8 cellular contexts compared by ENCODE assay signal in the genomic region with DNA sequence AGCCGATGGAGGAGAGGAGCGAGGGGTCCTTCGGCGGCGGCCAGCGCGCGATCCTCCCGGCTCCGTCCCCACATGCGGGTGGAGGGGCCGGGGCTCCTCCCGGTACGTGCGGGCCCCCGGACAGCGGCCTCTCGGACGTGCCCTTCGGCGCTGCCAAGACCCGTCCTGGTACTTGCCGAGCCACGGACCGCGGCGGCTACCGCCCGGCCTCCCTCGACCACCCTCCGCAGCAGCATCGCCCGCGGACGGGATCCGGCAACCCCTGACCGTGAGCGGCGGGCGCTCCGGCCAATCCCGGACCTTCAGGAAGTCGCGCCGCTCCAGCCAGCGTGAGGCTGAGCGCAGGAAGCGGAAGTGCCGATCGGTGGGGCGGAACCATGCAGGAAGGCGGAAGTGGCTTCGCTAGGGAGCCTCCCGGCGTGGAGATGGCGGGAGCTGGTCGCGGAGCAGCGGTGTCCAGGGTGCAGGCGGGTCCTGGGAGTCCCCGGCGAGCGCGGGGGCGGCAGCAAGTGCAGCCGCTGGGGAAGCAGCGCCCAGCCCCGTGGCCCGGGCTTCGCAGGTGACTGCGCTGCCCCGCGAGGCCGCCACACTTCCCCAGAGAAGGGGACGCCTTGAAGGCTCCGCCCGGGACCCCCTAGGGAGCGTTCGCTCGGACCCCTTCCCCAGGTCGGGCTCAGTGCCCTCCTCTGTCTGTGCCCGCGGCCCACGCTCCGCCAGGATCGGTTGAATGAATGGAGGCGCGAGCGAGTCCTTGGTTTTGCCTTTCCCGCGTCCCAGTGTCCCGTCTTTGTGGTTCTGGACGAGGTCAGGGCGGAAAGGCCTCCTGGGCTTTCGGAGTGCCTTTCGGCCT. TPM values are rescaled to one million over a fixed set of nuclear protein-coding genes. Genes with fewer than 3 reads are reported as not detected.
DNase-seq lines count a peak whose midpoint lies in the region; ATAC-seq and TF ChIP-seq lines count a peak whose summit lies in the region.

A gene with protein sequence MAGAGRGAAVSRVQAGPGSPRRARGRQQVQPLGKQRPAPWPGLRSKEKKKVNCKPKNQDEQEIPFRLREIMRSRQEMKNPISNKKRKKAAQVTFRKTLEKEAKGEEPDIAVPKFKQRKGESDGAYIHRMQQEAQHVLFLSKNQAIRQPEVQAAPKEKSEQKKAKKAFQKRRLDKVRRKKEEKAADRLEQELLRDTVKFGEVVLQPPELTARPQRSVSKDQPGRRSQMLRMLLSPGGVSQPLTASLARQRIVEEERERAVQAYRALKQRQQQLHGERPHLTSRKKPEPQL (plus strand): TSS at position 396 of the 850 bp plus-strand sequence. CDS start 30 bp downstream, at position 426.
A gene (minus strand): TSS at position 264 of the 850 bp plus-strand sequence. CDS start 28 bp downstream, at position 236.

- peaks cover 3% of the 10 kb centered on the region for H3K36me3 ChIP-seq in mammary epithelial cell (ENCODE audit: insufficient read depth, low read length)
- no peaks in the 10 kb centered on the region for H3K36me3 ChIP-seq in smooth muscle cell (ENCODE audit: low read depth)

- ATAC-seq in GM18909 (IDR thresholded peaks at IDR 0.05; ENCODE audit: poor library complexity, unreplicated experiment) (peak; percentile 92), HG03159 (IDR thresholded peaks at IDR 0.05; ENCODE audit: unreplicated experiment) (peak; percentile 90)

- 2% methylated on average over 34 of the region's 96 CpGs for WGBS in mammary epithelial cell (ENCODE audit: low coverage, missing lambda C conversion rate)
- WGBS in smooth muscle cell (ENCODE audit: low lambda C conversion rate): 1% methylated on average over 94 of the region's 96 CpGs

- H3K79me2 ChIP-seq in mammary epithelial cell (ENCODE audit: insufficient read depth, low read length) (peaks cover 55% of the 10 kb centered on the region), smooth muscle cell (ENCODE audit: low read depth) (peaks cover 27% of the 10 kb centered on the region)

- H3K9ac ChIP-seq in mammary epithelial cell (ENCODE audit: insufficient read depth, low read length) (peak within 1 kb of the TSS; percentile 76), smooth muscle cell (ENCODE audit: low read depth) (peak within 1 kb of the TSS; percentile 82)

- peak within 1 kb of the TSS; percentile 85 for H2AFZ ChIP-seq in mammary epithelial cell (ENCODE audit: low read depth, low read length)
- H2AFZ ChIP-seq in smooth muscle cell (ENCODE audit: low read depth): peak within 1 kb of the TSS; percentile 82

- DNase-seq in AG08395 (ENCODE audit: low spot score) (peak; percentile 98), NCI-H2227 treated with DMSO at 0.1 percent for 48 hours (lab: John Stamatoyannopoulos, UW) (peak; percentile 89), mammary epithelial cell (peak; percentile 94), iPS-NIHi7 (ENCODE audit: extremely low spot score) (peak; percentile 98), smooth muscle cell (lab: John Stamatoyannopoulos, UW; ENCODE audit: unreplicated experiment) (peak; percentile 74)

- intact Hi-C loops in mammary epithelial cell (cut with micrococcal nuclease): loop anchor here (1.0 kb wide), 1 partner anchor 29 kb away; a partner anchor contains a TSS

- peak within 1 kb of the TSS; percentile 74 for H3K27ac ChIP-seq in mammary epithelial cell (ENCODE audit: insufficient read depth, low read depth, low read length)
- peak within 1 kb of the TSS; percentile 69 for H3K27ac ChIP-seq in smooth muscle cell (ENCODE audit: low read depth)

- no peaks in the 10 kb centered on the region for H3K27me3 ChIP-seq in mammary epithelial cell (ENCODE audit: insufficient read depth, low read length)
- H3K27me3 ChIP-seq in smooth muscle cell (ENCODE audit: low read depth): no peaks in the 10 kb centered on the region

- dilution Hi-C loops in mammary epithelial cell (cut with HindIII; ENCODE audit: low sequenced_read_pairs): loop anchor here (5.0 kb wide), 1 partner anchor 36 kb away; a partner anchor contains a TSS

- H3K9me3 ChIP-seq in mammary epithelial cell (replicated peaks; ENCODE audit: insufficient read depth, low read length) (no peaks in the 10 kb centered on the region), smooth muscle cell (replicated peaks; ENCODE audit: low read depth) (no peaks in the 10 kb centered on the region)

- no peak for TF ChIP-seq CTCF in WI38 (IDR thresholded peaks at IDR 0.05; ENCODE audit: low read depth, low read length)
- no peak for TF ChIP-seq CTCF in mammary epithelial cell (conservative IDR thresholded peaks at IDR 0.05 in 1 of 2, IDR thresholded peaks at IDR 0.05 in 1 of 2; ENCODE audit: extremely low read depth in 1 of 2, insufficient read depth in 1 of 2, low read depth in 1 of 2, low read length in 2 of 2)
- no peak for TF ChIP-seq CTCF in smooth muscle cell (IDR thresholded peaks at IDR 0.05; ENCODE audit: borderline replicate concordance, insufficient read depth, poor library complexity, severe bottlenecking)

- in situ Hi-C loops in mammary epithelial cell (cut with MboI; ENCODE audit: low sequenced_read_pairs in 2 of 2): no loop called here

- H3K4me1 ChIP-seq in mammary epithelial cell (ENCODE audit: insufficient read depth, low read length) (peaks cover 21% of the 10 kb centered on the region), smooth muscle cell (ENCODE audit: low read depth) (peaks cover 8% of the 10 kb centered on the region)

- no peaks in the 10 kb centered on the region for H3F3A ChIP-seq in smooth muscle cell (ENCODE audit: low read depth)

- CTCF ChIA-PET in mammary epithelial cell (lab: Charles Lee; ENCODE audit: low non-redundant PET): no interaction called here

- H3K4me2 ChIP-seq in mammary epithelial cell (ENCODE audit: insufficient read depth, low read depth, low read length): peak within 1 kb of the TSS; percentile 97
- H3K4me2 ChIP-seq in smooth muscle cell: peak within 1 kb of the TSS; percentile 99

- TSS peak; percentile 64 for BruUV-seq in mammary epithelial cell (replicated peaks; lab: Mats Ljungman, UMichigan)

- H4K20me1 ChIP-seq in mammary epithelial cell (ENCODE audit: insufficient read depth, low read length): no peaks in the 10 kb centered on the region
- no peaks in the 10 kb centered on the region for H4K20me1 ChIP-seq in smooth muscle cell (ENCODE audit: low read depth)

- H3K4me3 ChIP-seq in WI38 (ENCODE audit: low read depth, low read length): peak within 1 kb of the TSS; percentile 80
- peak within 1 kb of the TSS; percentile 70 to 89 (median 82) for H3K4me3 ChIP-seq in mammary epithelial cell (replicated peaks in 1 of 3; ENCODE audit: insufficient read depth in 1 of 3, low read depth in 2 of 3, low read length in 3 of 3)
- peak within 1 kb of the TSS; percentile 83 for H3K4me3 ChIP-seq in smooth muscle cell

RNA-seq across cellular contexts. Expression of the first gene that starts in this region (rescaled TPM):
- total RNA-seq in mammary epithelial cell (10 to 100 TPM in 1 of 2 donors, 1 to 10 TPM in 1; 5.3 to 34.0 TPM), smooth muscle cell (5.0 and 8.1 TPM in 2 replicates)
- polyA plus RNA-seq in mammary epithelial cell (17.9 TPM), smooth muscle cell (24.6 and 30.2 TPM in 2 replicates)
- polyA minus RNA-seq in mammary epithelial cell: 4.9 TPM

RNA-seq across cellular contexts. Expression of the second gene that starts in this region (rescaled TPM):
- total RNA-seq in mammary epithelial cell (10 to 100 TPM; 25.2 to 42.4 TPM), smooth muscle cell (13.0 and 26.6 TPM in 2 replicates)
- polyA plus RNA-seq in mammary epithelial cell (22.7 TPM), smooth muscle cell (32.1 and 32.3 TPM in 2 replicates)
- 2.9 TPM for polyA minus RNA-seq in mammary epithelial cell

Comparison
In these comparisons a context has a peak if more than half of its experiments do, and no peak if none do; other contexts are left out.
1. Peak in every context shown above with its lines: DNase-seq, ATAC-seq, H3K4me3 ChIP-seq and H3K27ac ChIP-seq.